24 cellular contexts compared by ENCODE assay signal in genomic region chr5:179472641-179473040, GRCh38.
"Had no signal": no experiment of that assay in that cellular context is flagged by ENCODE, and none has a peak within 500 bp of the region (broad histone marks: within the 10 kb centered on the region; RNA-seq: fewer than 3 reads in every experiment).

No MANE protein-coding gene starts in this region.

- H3K9ac ChIP-seq: parathyroid adenoma had no signal

- H3K4me3 Mint-ChIP-seq: memory B cell; naive thymus-derived CD8-positive, alpha-beta T cell; nephron; neural crest cell; stimulated activated naive CD8-positive, alpha-beta T cell treated with anti-CD3 and anti-CD28 coated beads, Interleukin-15, Interleukin-2, amounts not matched to agents 100 ng/mL and 50 ng/mL, for 24 hours; type B pancreatic cell had no signal

- H3K9me3 ChIP-seq: heart left ventricle, left lung, neutrophil, psoas muscle, suprapubic skin, tibial nerve, vagina had no signal

- H3K27ac Mint-ChIP-seq: memory B cell; naive thymus-derived CD8-positive, alpha-beta T cell; nephron; stimulated activated naive CD8-positive, alpha-beta T cell treated with anti-CD3 and anti-CD28 coated beads, Interleukin-15, Interleukin-2, amounts not matched to agents 100 ng/mL and 50 ng/mL, for 24 hours; type B pancreatic cell had no signal

- H3K4me2 ChIP-seq: hepatocyte had no signal

- H3K27me3 ChIP-seq: hepatocyte, left lung, suprapubic skin, tibial nerve, vagina had no signal

- H3K36me3 ChIP-seq: heart left ventricle, left lung, neutrophil, suprapubic skin, tibial nerve, vagina had no signal

- H3K27ac ChIP-seq: heart left ventricle, hepatocyte, left lung, neutrophil, parathyroid adenoma, psoas muscle, skin epidermis, suprapubic skin, tibial nerve, vagina had no signal

- H3K27me3 Mint-ChIP-seq: type B pancreatic cell had no signal

- ATAC-seq: heart left ventricle; left lung; naive thymus-derived CD8-positive, alpha-beta T cell; psoas muscle; sciatic nerve had no signal

- H3K36me3 Mint-ChIP-seq: memory B cell; naive thymus-derived CD8-positive, alpha-beta T cell; type B pancreatic cell had no signal

- H3K9me3 Mint-ChIP-seq: memory B cell; naive thymus-derived CD8-positive, alpha-beta T cell; nephron; neural crest cell; stimulated activated naive CD8-positive, alpha-beta T cell treated with anti-CD3 and anti-CD28 coated beads, Interleukin-15, Interleukin-2, amounts not matched to agents 100 ng/mL and 50 ng/mL, for 24 hours; type B pancreatic cell had no signal

- DNase-seq: heart left ventricle; islet precursor cell; naive thymus-derived CD8-positive, alpha-beta T cell; occipital lobe; psoas muscle; stimulated activated CD4-positive, alpha-beta T cell treated with anti-CD3 and anti-CD28 coated beads, Interleukin-12 subunit alpha, Interleukin-12 subunit beta, amount 100 ng/mL, for 4 hours; stimulated activated CD4-positive, alpha-beta T cell treated with anti-CD3 and anti-CD28 coated beads, Interleukin-15, amount 100 ng/mL, for 24 hours; stimulated activated CD4-positive, alpha-beta T cell treated with anti-CD3 and anti-CD28 coated beads, Interleukin-2, amount 100 ng/mL, for 24 hours; stimulated activated CD4-positive, alpha-beta T cell treated with anti-CD3 and anti-CD28 coated beads, Interleukin-4, amount 100 ng/mL, for 1 hour; stimulated activated naive CD4-positive, alpha-beta T cell had no signal

- H3K4me3 ChIP-seq: heart left ventricle, hepatocyte, left lung, psoas muscle, skin epidermis, suprapubic skin, tibial nerve, vagina had no signal

- H3K4me1 ChIP-seq: heart left ventricle, parathyroid adenoma, psoas muscle, suprapubic skin, tibial nerve, vagina had no signal

- H2AFZ ChIP-seq: hepatocyte, parathyroid adenoma had no signal

- H3K79me2 ChIP-seq: hepatocyte, parathyroid adenoma had no signal

- H3K4me1 Mint-ChIP-seq: memory B cell had no signal
